8 cellular contexts compared by ENCODE assay signal in genomic region chr10:104824378-104825006, GRCh38.
DNase-seq lines count a peak whose midpoint lies in the region; ATAC-seq and TF ChIP-seq lines count a peak whose summit lies in the region.

No MANE protein-coding gene starts in this region.

- no peak overlapping the region for H3K4me3 Mint-ChIP-seq in Calu3 (ENCODE audit: low read depth, unreplicated experiment)
- H3K4me3 Mint-ChIP-seq in activated CD4-positive, alpha-beta memory T cell treated with anti-CD3 and anti-CD28 coated beads for 36 hours, result no peak overlapping the region

- intact Hi-C loops in Calu3 (cut with micrococcal nuclease; ENCODE audit: unreplicated experiment), result no loop called here
- intact Hi-C loops in activated CD4-positive, alpha-beta memory T cell treated with anti-CD3 and anti-CD28 coated beads for 36 hours (cut with micrococcal nuclease), result no loop called here

- CTCF ChIA-PET in Calu3 (lab: Charles Lee), result no interaction called here
- CTCF ChIA-PET in activated CD4-positive, alpha-beta memory T cell treated with anti-CD3 and anti-CD28 coated beads for 36 hours (lab: Charles Lee), result no interaction called here

- H3F3A ChIP-seq in smooth muscle cell (ENCODE audit: low read depth), result no peaks in the 10 kb centered on the region

- no peak overlapping the region for H3K4me2 ChIP-seq in smooth muscle cell

- peaks cover 8% of the 10 kb centered on the region for H3K27me3 ChIP-seq in smooth muscle cell (ENCODE audit: low read depth)

- peak; percentile 43 for DNase-seq in Calu3
- DNase-seq in activated CD4-positive, alpha-beta memory T cell treated with anti-CD3 and anti-CD28 coated beads for 36 hours, result peak; percentile 38
- DNase-seq in left kidney (ENCODE audit: low read depth, low spot score), result peak; percentile 91
- no peak for DNase-seq in activated CD8-positive, alpha-beta memory T cell treated with anti-CD3 and anti-CD28 coated beads, Interleukin-2, amount 50 U/mL, for 48 hours
- no peak for DNase-seq in smooth muscle cell (lab: John Stamatoyannopoulos, UW; ENCODE audit: unreplicated experiment)

- no peaks in the 10 kb centered on the region for H4K20me1 ChIP-seq in smooth muscle cell (ENCODE audit: low read depth)

- peaks cover 89% of the 10 kb centered on the region for H3K27me3 Mint-ChIP-seq in Calu3 (ENCODE audit: unreplicated experiment)
- H3K27me3 Mint-ChIP-seq in activated CD4-positive, alpha-beta memory T cell treated with anti-CD3 and anti-CD28 coated beads for 36 hours, result peaks cover 1% of the 10 kb centered on the region

- H3K36me3 Mint-ChIP-seq in Calu3 (ENCODE audit: insufficient read depth, unreplicated experiment), result no peaks in the 10 kb centered on the region
- H3K36me3 Mint-ChIP-seq in activated CD4-positive, alpha-beta memory T cell treated with anti-CD3 and anti-CD28 coated beads for 36 hours, result no peaks in the 10 kb centered on the region

- no peak overlapping the region for H3K27ac Mint-ChIP-seq in Calu3 (ENCODE audit: unreplicated experiment)
- H3K27ac Mint-ChIP-seq in activated CD4-positive, alpha-beta memory T cell treated with anti-CD3 and anti-CD28 coated beads for 36 hours, result no peak overlapping the region

- WGBS in smooth muscle cell (ENCODE audit: low lambda C conversion rate), result 35% methylated on average over 6 of the region's 6 CpGs

- H3K9ac ChIP-seq in smooth muscle cell (ENCODE audit: low read depth), result no peak overlapping the region

- no peak for TF ChIP-seq CTCF in Calu3 (IDR thresholded peaks at IDR 0.05; ENCODE audit: unreplicated experiment)
- TF ChIP-seq CTCF in smooth muscle cell (IDR thresholded peaks at IDR 0.05; ENCODE audit: borderline replicate concordance, insufficient read depth, poor library complexity, severe bottlenecking), result no peak

- H3K79me2 ChIP-seq in smooth muscle cell (ENCODE audit: low read depth), result no peaks in the 10 kb centered on the region

- no peak overlapping the region for H3K27ac ChIP-seq in smooth muscle cell (ENCODE audit: low read depth)

- POLR2A ChIA-PET in activated CD4-positive, alpha-beta memory T cell treated with anti-CD3 and anti-CD28 coated beads for 36 hours (lab: Charles Lee), result no interaction called here

- ATAC-seq in HG02885 (IDR thresholded peaks at IDR 0.05; ENCODE audit: poor library complexity, unreplicated experiment), result peak; percentile 49
- ATAC-seq in HG03565 (IDR thresholded peaks at IDR 0.05; ENCODE audit: unreplicated experiment), result no peak
- ATAC-seq in HG02678 (IDR thresholded peaks at IDR 0.05; ENCODE audit: unreplicated experiment), result no peak

- H3K4me1 ChIP-seq in smooth muscle cell (ENCODE audit: low read depth), result no peaks in the 10 kb centered on the region

- BruUV-seq in Calu3 (replicated peaks; lab: Mats Ljungman, UMichigan), result no TSS peak

- H3K9me3 ChIP-seq in smooth muscle cell (replicated peaks; ENCODE audit: low read depth), result no peaks in the 10 kb centered on the region

- H2AFZ ChIP-seq in smooth muscle cell (ENCODE audit: low read depth), result no peak overlapping the region

- no peaks in the 10 kb centered on the region for H3K36me3 ChIP-seq in smooth muscle cell (ENCODE audit: low read depth)

- no peak overlapping the region for H3K4me3 ChIP-seq in smooth muscle cell

- H3K9me3 Mint-ChIP-seq in Calu3 (ENCODE audit: low read depth, unreplicated experiment), result peaks cover 2% of the 10 kb centered on the region
- H3K9me3 Mint-ChIP-seq in activated CD4-positive, alpha-beta memory T cell treated with anti-CD3 and anti-CD28 coated beads for 36 hours, result peaks cover 3% of the 10 kb centered on the region

- no peaks in the 10 kb centered on the region for H3K4me1 Mint-ChIP-seq in Calu3 (ENCODE audit: low read depth, unreplicated experiment)
- no peaks in the 10 kb centered on the region for H3K4me1 Mint-ChIP-seq in activated CD4-positive, alpha-beta memory T cell treated with anti-CD3 and anti-CD28 coated beads for 36 hours (ENCODE audit: low read depth)

Comparison
In these comparisons a context has a peak if more than half of its experiments do, and no peak if none do; other contexts are left out.
1. DNase-seq: peak in Calu3 (single experiment), activated CD4-positive, alpha-beta memory T cell treated with anti-CD3 and anti-CD28 coated beads for 36 hours (single experiment) and left kidney (single experiment); none in activated CD8-positive, alpha-beta memory T cell treated with anti-CD3 and anti-CD28 coated beads, Interleukin-2, amount 50 U/mL, for 48 hours (single experiment) and smooth muscle cell (single experiment).